In the genomic region with DNA sequence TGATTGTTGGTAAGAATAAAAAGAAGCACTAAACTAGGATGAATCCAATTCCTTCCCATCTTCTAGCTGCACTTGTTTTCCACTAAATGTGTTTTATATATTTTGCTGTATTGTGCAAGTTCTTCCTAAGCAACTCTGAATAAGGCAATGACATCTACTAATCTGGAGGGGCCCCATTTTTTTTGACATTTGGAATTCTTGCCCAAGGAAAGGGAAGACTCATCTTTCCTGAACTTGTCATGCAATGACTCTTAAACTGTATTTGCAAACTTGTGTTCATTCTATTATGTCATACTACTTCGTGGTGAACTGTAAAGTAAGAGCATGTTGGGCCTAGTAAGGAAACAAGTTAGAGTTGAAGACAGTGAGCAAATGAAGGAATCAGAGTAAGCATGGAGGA, we compare ENCODE assay signal across 29 cellular contexts. TPM values are rescaled to one million over a fixed set of nuclear protein-coding genes. Genes with fewer than 3 reads are reported as not detected.
"Had no signal": no experiment of that assay in that cellular context is flagged by ENCODE, and none has a peak within 500 bp of the region (broad histone marks: within the 10 kb centered on the region; RNA-seq: fewer than 3 reads in every experiment).

No MANE protein-coding gene starts in this region.

- H2AFZ ChIP-seq: hepatocyte had no signal

- H3K27me3 ChIP-seq: hepatocyte, pancreas, spleen, thyroid gland, transverse colon, upper lobe of left lung, vagina had no signal

- H3K9me3 Mint-ChIP-seq: stimulated activated effector memory CD8-positive, alpha-beta T cell treated with anti-CD3 and anti-CD28 coated beads, Interleukin-12 subunit alpha, Interleukin-12 subunit beta, amount 100 ng/mL, for 72 hours; stimulated activated naive CD8-positive, alpha-beta T cell treated with anti-CD3 and anti-CD28 coated beads, Interleukin-15, Interleukin-2, amounts not matched to agents 100 ng/mL and 50 ng/mL, for 24 hours had no signal

- ATAC-seq: mucosa of descending colon; naive thymus-derived CD4-positive, alpha-beta T cell; natural killer cell treated with Interleukin-12 subunit alpha and Interleukin-12 subunit beta and Interleukin-15 and Interleukin-18, amount 100 ng/mL, for 72 hours; pancreas; right cardiac atrium; sciatic nerve; stimulated activated effector memory CD8-positive, alpha-beta T cell treated with anti-CD3 and anti-CD28 coated beads, Interleukin-12 subunit alpha, Interleukin-12 subunit beta, amount 100 ng/mL, for 72 hours had no signal

- H3K4me1 ChIP-seq: left ventricle myocardium inferior, pancreas, prostate gland, spleen, thyroid gland, transverse colon, upper lobe of left lung, vagina had no signal

- H3K9me3 ChIP-seq: left ventricle myocardium inferior, mucosa of descending colon, pancreas, prostate gland, spleen, thyroid gland, transverse colon, upper lobe of left lung, vagina had no signal

- H3K4me2 ChIP-seq: hepatocyte had no signal

- H3K79me2 ChIP-seq: hepatocyte had no signal

- H3K4me3 Mint-ChIP-seq: naive thymus-derived CD4-positive, alpha-beta T cell; natural killer cell treated with Interleukin-12 subunit alpha and Interleukin-12 subunit beta and Interleukin-15 and Interleukin-18, amount 100 ng/mL, for 72 hours; stimulated activated effector memory CD8-positive, alpha-beta T cell treated with anti-CD3 and anti-CD28 coated beads, Interleukin-12 subunit alpha, Interleukin-12 subunit beta, amount 100 ng/mL, for 72 hours; stimulated activated naive CD8-positive, alpha-beta T cell treated with anti-CD3 and anti-CD28 coated beads, Interleukin-15, Interleukin-2, amounts not matched to agents 100 ng/mL and 50 ng/mL, for 24 hours had no signal

- H3K36me3 Mint-ChIP-seq: natural killer cell treated with Interleukin-12 subunit alpha and Interleukin-12 subunit beta and Interleukin-15 and Interleukin-18, amount 100 ng/mL, for 72 hours; stimulated activated effector memory CD8-positive, alpha-beta T cell treated with anti-CD3 and anti-CD28 coated beads, Interleukin-12 subunit alpha, Interleukin-12 subunit beta, amount 100 ng/mL, for 72 hours had no signal

- H3K27ac ChIP-seq: hepatocyte, left ventricle myocardium inferior, pancreas, prostate gland, spleen, thyroid gland, transverse colon, upper lobe of left lung, vagina had no signal

- H3K4me1 Mint-ChIP-seq: stimulated activated effector memory CD8-positive, alpha-beta T cell treated with anti-CD3 and anti-CD28 coated beads, Interleukin-12 subunit alpha, Interleukin-12 subunit beta, amount 100 ng/mL, for 72 hours had no signal

- H3K4me3 ChIP-seq: hepatocyte, left ventricle myocardium inferior, lung, mucosa of descending colon, pancreas, prostate gland, spleen, thyroid gland, transverse colon, upper lobe of left lung, vagina had no signal

- H3K36me3 ChIP-seq: left ventricle myocardium inferior, pancreas, prostate gland, spleen, thyroid gland, transverse colon, upper lobe of left lung, vagina had no signal

- DNase-seq: islet precursor cell; left ventricle myocardium inferior; mesendoderm; midbrain; mucosa of descending colon; naive thymus-derived CD4-positive, alpha-beta T cell; pancreas; retina; right cardiac atrium; small intestine; spleen; stimulated activated CD4-positive, alpha-beta T cell treated with anti-CD3 and anti-CD28 coated beads, Interleukin-4, amount 100 ng/mL, for 24 hours; stimulated activated naive CD4-positive, alpha-beta T cell; substantia nigra; thyroid gland; transverse colon; upper lobe of left lung had no signal

- H3K27me3 Mint-ChIP-seq: naive thymus-derived CD4-positive, alpha-beta T cell; natural killer cell treated with Interleukin-12 subunit alpha and Interleukin-12 subunit beta and Interleukin-15 and Interleukin-18, amount 100 ng/mL, for 72 hours; stimulated activated naive CD8-positive, alpha-beta T cell treated with anti-CD3 and anti-CD28 coated beads, Interleukin-15, Interleukin-2, amounts not matched to agents 100 ng/mL and 50 ng/mL, for 24 hours had no signal

- H3K27ac Mint-ChIP-seq: natural killer cell treated with Interleukin-12 subunit alpha and Interleukin-12 subunit beta and Interleukin-15 and Interleukin-18, amount 100 ng/mL, for 72 hours; stimulated activated effector memory CD8-positive, alpha-beta T cell treated with anti-CD3 and anti-CD28 coated beads, Interleukin-12 subunit alpha, Interleukin-12 subunit beta, amount 100 ng/mL, for 72 hours; stimulated activated naive CD8-positive, alpha-beta T cell treated with anti-CD3 and anti-CD28 coated beads, Interleukin-15, Interleukin-2, amounts not matched to agents 100 ng/mL and 50 ng/mL, for 24 hours had no signal

RNA-seq across cellular contexts. Expression of gene FREM3, which starts 45.9 kb away (rescaled TPM):
- total RNA-seq: kidney epithelial cell; left ventricle myocardium inferior; lower leg skin; mucosa of descending colon; myocyte; natural killer cell treated with Interleukin-12 subunit alpha and Interleukin-12 subunit beta and Interleukin-15 and Interleukin-18, amount 100 ng/mL, for 72 hours; osteoblast; pancreas; sciatic nerve; spleen; thyroid gland; transverse colon; vagina had no signal
- polyA plus RNA-seq: hepatocyte, pancreas, small intestine, spleen had no signal
